In genomic region chr18:80247403-80247916, GRCh38 we compare ENCODE assay signal across 8 cellular contexts. TPM values are rescaled to one million over a fixed set of nuclear protein-coding genes. Genes with fewer than 3 reads are reported as not detected.
DNase-seq lines count a peak whose midpoint lies in the region; ATAC-seq and TF ChIP-seq lines count a peak whose summit lies in the region.

TSS of gene PARD6G (minus strand) at chr18:80247514. CDS start at chr18:80247348, 166 bp downstream.

- H3K9me3 ChIP-seq in OCI-LY3 (ENCODE audit: insufficient read depth, low read length) = no peaks in the 10 kb centered on the region

- H3K79me2 ChIP-seq in OCI-LY3 (ENCODE audit: low read length) = no peaks in the 10 kb centered on the region

- TF ChIP-seq CTCF in HL-60 (IDR thresholded peaks at IDR 0.05; ENCODE audit: insufficient read depth, low read length) (no peak), OCI-LY3 (IDR thresholded peaks at IDR 0.05; ENCODE audit: low read depth, low read length) (peak; percentile 40; the same call in 1 of the 2 replicates), fibroblast of the aortic adventitia (IDR thresholded peaks at IDR 0.05; ENCODE audit: insufficient read depth, low read length) (peak; percentile 22), nephron (IDR thresholded peaks at IDR 0.05; ENCODE audit: unreplicated experiment in 3 of 3) (no peak)

- peaks cover 24% of the 10 kb centered on the region for H3K27me3 Mint-ChIP-seq in activated T-helper 17 cell treated with anti-CD3 and anti-CD28 coated beads, Interleukin-2, amount 50 U/mL, for 72 hours
- peaks cover 4% of the 10 kb centered on the region for H3K27me3 Mint-ChIP-seq in nephron (ENCODE audit: low read depth)
- H3K27me3 Mint-ChIP-seq in stimulated activated naive B cell treated with anti-CD40 and anti-IgM and Interleukin-4, amounts not matched to agents 10 μg/mL and 1 μg/mL and 100 μg/mL, for 72 hours = peaks cover 31 to 56% of the 10 kb centered on the region in 2 donors

- no peaks in the 10 kb centered on the region for H3K36me3 Mint-ChIP-seq in activated T-helper 17 cell treated with anti-CD3 and anti-CD28 coated beads, Interleukin-2, amount 50 U/mL, for 72 hours (ENCODE audit: low read depth)
- H3K36me3 Mint-ChIP-seq in nephron (ENCODE audit: low read depth) = no peaks in the 10 kb centered on the region
- H3K36me3 Mint-ChIP-seq in stimulated activated naive B cell treated with anti-CD40 and anti-IgM and Interleukin-4, amounts not matched to agents 10 μg/mL and 1 μg/mL and 100 μg/mL, for 72 hours = no peaks in the 10 kb centered on the region

- H3K36me3 ChIP-seq in OCI-LY3 (replicated peaks; ENCODE audit: low read depth, low read length) = no peaks in the 10 kb centered on the region

- peaks cover 12% of the 10 kb centered on the region; the same call in 1 of the 2 replicates for H4K20me1 ChIP-seq in OCI-LY3 (ENCODE audit: insufficient read depth, low read length)

- H3K4me3 ChIP-seq in HL-60 (replicated peaks; ENCODE audit: insufficient read depth, low read length) (peak within 1 kb of the TSS; percentile 52), OCI-LY3 (ENCODE audit: low read length) (peak within 1 kb of the TSS; percentile 77), fibroblast of the aortic adventitia (ENCODE audit: low read depth, low read length) (peak within 1 kb of the TSS; percentile 69)

- ATAC-seq in activated T-helper 17 cell treated with anti-CD3 and anti-CD28 coated beads, Interleukin-2, amount 50 U/mL, for 72 hours (replicated peaks) = peak; percentile 78
- ATAC-seq in stimulated activated naive B cell treated with anti-CD40 and anti-IgM and Interleukin-4, amounts not matched to agents 10 μg/mL and 1 μg/mL and 100 μg/mL, for 72 hours (replicated peaks) = peak; percentile 75 to 82

- peak within 1 kb of the TSS; percentile 73 for H3K9ac ChIP-seq in OCI-LY3 (ENCODE audit: low read length)

- H3K9me3 Mint-ChIP-seq in activated T-helper 17 cell treated with anti-CD3 and anti-CD28 coated beads, Interleukin-2, amount 50 U/mL, for 72 hours = no peaks in the 10 kb centered on the region
- H3K9me3 Mint-ChIP-seq in nephron = no peaks in the 10 kb centered on the region
- H3K9me3 Mint-ChIP-seq in stimulated activated naive B cell treated with anti-CD40 and anti-IgM and Interleukin-4, amounts not matched to agents 10 μg/mL and 1 μg/mL and 100 μg/mL, for 72 hours = no peaks in the 10 kb centered on the region

- no peaks in the 10 kb centered on the region for H3K4me1 Mint-ChIP-seq in activated T-helper 17 cell treated with anti-CD3 and anti-CD28 coated beads, Interleukin-2, amount 50 U/mL, for 72 hours
- peaks cover 15% of the 10 kb centered on the region for H3K4me1 Mint-ChIP-seq in nephron
- peaks cover 4 to 6% of the 10 kb centered on the region in 2 donors for H3K4me1 Mint-ChIP-seq in stimulated activated naive B cell treated with anti-CD40 and anti-IgM and Interleukin-4, amounts not matched to agents 10 μg/mL and 1 μg/mL and 100 μg/mL, for 72 hours

- H2AFZ ChIP-seq in OCI-LY3 (ENCODE audit: low read depth, low read length) = peak within 1 kb of the TSS; percentile 52

- no peak within 1 kb of the TSS for H3K27ac Mint-ChIP-seq in activated T-helper 17 cell treated with anti-CD3 and anti-CD28 coated beads, Interleukin-2, amount 50 U/mL, for 72 hours
- peak within 1 kb of the TSS in 1 of 3 experiments; percentile 11 for H3K27ac Mint-ChIP-seq in nephron
- no peak within 1 kb of the TSS for H3K27ac Mint-ChIP-seq in stimulated activated naive B cell treated with anti-CD40 and anti-IgM and Interleukin-4, amounts not matched to agents 10 μg/mL and 1 μg/mL and 100 μg/mL, for 72 hours

- H3K27me3 ChIP-seq in HL-60 (ENCODE audit: insufficient read depth, poor library complexity, severe bottlenecking) = peaks cover 10% of the 10 kb centered on the region
- peaks cover 41% of the 10 kb centered on the region for H3K27me3 ChIP-seq in OCI-LY3 (ENCODE audit: low read depth, low read length)

- peak within 1 kb of the TSS; percentile 58 for H3K4me3 Mint-ChIP-seq in activated T-helper 17 cell treated with anti-CD3 and anti-CD28 coated beads, Interleukin-2, amount 50 U/mL, for 72 hours
- H3K4me3 Mint-ChIP-seq in nephron = peak within 1 kb of the TSS; percentile 82 to 88 (median 86)
- peak within 1 kb of the TSS; percentile 67 to 76 for H3K4me3 Mint-ChIP-seq in stimulated activated naive B cell treated with anti-CD40 and anti-IgM and Interleukin-4, amounts not matched to agents 10 μg/mL and 1 μg/mL and 100 μg/mL, for 72 hours

- H3K4me2 ChIP-seq in OCI-LY3 (ENCODE audit: low read length) = peak within 1 kb of the TSS; percentile 89

- peaks cover 8% of the 10 kb centered on the region for H3K4me1 ChIP-seq in OCI-LY3 (ENCODE audit: low read length)

- H3K27ac ChIP-seq in HL-60 (replicated peaks) (no peak within 1 kb of the TSS), OCI-LY3 (ENCODE audit: low read length) (no peak within 1 kb of the TSS)

- peak; percentile 96 for DNase-seq in AG08396 (ENCODE audit: low spot score)
- DNase-seq in GM19240 (ENCODE audit: insufficient read length, low spot score) = peak; percentile 83
- peak; percentile 31 to 65 for DNase-seq in HL-60 (ENCODE audit: low read depth in 1 of 2, low spot score in 1 of 2)
- peak; percentile 54 for DNase-seq in fibroblast of the aortic adventitia (ENCODE audit: low read depth)
- no peak for DNase-seq in stimulated activated naive B cell treated with anti-CD40 and anti-IgM and Interleukin-4, amounts not matched to agents 10 μg/mL and 1 μg/mL and 100 μg/mL, for 72 hours

RNA-seq across cellular contexts. Expression of gene PARD6G, which starts in this region (rescaled TPM):
- total RNA-seq in activated T-helper 17 cell treated with anti-CD3 and anti-CD28 coated beads, Interleukin-2, amount 50 U/mL, for 72 hours = 1 to 10 TPM in 1 of 2 donors, under 1 TPM in 1; 0.98 to 1.5 TPM
- total RNA-seq in fibroblast of the aortic adventitia (ENCODE audit: low replicate concordance) = 0.54 and 2.5 TPM in 2 replicates

Comparison
In these comparisons a context has a peak if more than half of its experiments do, and no peak if none do; other contexts are left out.
1. CTCF ChIP-seq: peak in OCI-LY3 (single experiment) and fibroblast of the aortic adventitia (single experiment); none in HL-60 (single experiment) and nephron (0 of 3).
2. Peak in every context shown above with its lines, with median percentiles within 50 percentile points of each other: H3K4me3 ChIP-seq and H3K4me3 Mint-ChIP-seq.